In genomic region chr17:2459917-2460271, GRCh38 we compare ENCODE assay signal across 18 cellular contexts. TPM values are rescaled to one million over a fixed set of nuclear protein-coding genes. Genes with fewer than 3 reads are reported as not detected.
DNase-seq lines count a peak whose midpoint lies in the region; ATAC-seq, FAIRE-seq and TF ChIP-seq lines count a peak whose summit lies in the region.
"Had no signal": no experiment of that assay in that cellular context is flagged by ENCODE, and none has a peak within 500 bp of the region (broad histone marks: within the 10 kb centered on the region; RNA-seq: fewer than 3 reads in every experiment).

No MANE protein-coding gene starts in this region.

- H3K36me3 Mint-ChIP-seq in astrocyte (ENCODE audit: low read depth, unreplicated experiment), result peaks cover 11% of the 10 kb centered on the region

- no peak for TF ChIP-seq POLR2A in A549 (IDR thresholded peaks at IDR 0.05; ENCODE audit: low read length)

- no peaks in the 10 kb centered on the region for H3F3A ChIP-seq in MM.1S (ENCODE audit: insufficient read depth, low read length)

- POLR2A ChIA-PET in A549 (lab: Yijun Ruan, JAX), result interaction anchor here (1.0 to 1.9 kb wide), 2 partner anchors 51 to 133 kb away, joined by 3 to 5 read pairs; partner anchors contain the start of gene METTL16

- 64% methylated on average over 3 of the region's 3 CpGs for WGBS in A549 (ENCODE audit: missing lambda C conversion rate)

- TF ChIP-seq RAD21 in A549 (conservative IDR thresholded peaks at IDR 0.05 in 1 of 2, IDR thresholded peaks at IDR 0.05 in 1 of 2), result no peak

- H3K4me3 Mint-ChIP-seq in astrocyte (ENCODE audit: unreplicated experiment), result no peak overlapping the region
- H3K4me3 Mint-ChIP-seq: mesothelial cell of epicardium, neural progenitor cell had no signal

- H3K27me3 Mint-ChIP-seq in astrocyte (ENCODE audit: low read depth, unreplicated experiment), result no peaks in the 10 kb centered on the region

- CTCF ChIA-PET in A549 (lab: Yijun Ruan, JAX), result interaction anchor here (1.0 to 3.0 kb wide), 8 partner anchors 9 to 93 kb away, joined by 3 to 14 read pairs (median 4); no protein-coding TSS in a partner anchor

- H3K27ac ChIP-seq in A549 (peak overlapping the region in 1 of 2 experiments; percentile 61; a peak in 3 of 6 replicates), astrocyte (ENCODE audit: low read depth, low read length) (peak overlapping the region; percentile 59), osteoblast (ENCODE audit: low read depth, low read length) (peak overlapping the region; percentile 35), MM.1S (ENCODE audit: low read length) (no peak overlapping the region)
- H3K27ac ChIP-seq: neural progenitor cell, spleen had no signal

- H4K20me1 ChIP-seq in astrocyte (ENCODE audit: insufficient read depth, low read length) (peaks cover 20% of the 10 kb centered on the region), osteoblast (ENCODE audit: insufficient read depth, low read length) (peaks cover 2% of the 10 kb centered on the region), MM.1S (ENCODE audit: insufficient read depth, low read length) (no peaks in the 10 kb centered on the region)

- H3K36me3 ChIP-seq in astrocyte (ENCODE audit: insufficient read depth, low read length), result peaks cover 5% of the 10 kb centered on the region
- H3K36me3 ChIP-seq in osteoblast (ENCODE audit: insufficient read depth, low read length), result peaks cover 14% of the 10 kb centered on the region
- no peaks in the 10 kb centered on the region for H3K36me3 ChIP-seq in MM.1S (replicated peaks; ENCODE audit: insufficient read depth, low read length)

- H3K27me3 ChIP-seq in astrocyte (ENCODE audit: insufficient read depth, low read length) (no peaks in the 10 kb centered on the region), osteoblast (ENCODE audit: insufficient read depth, low read length) (no peaks in the 10 kb centered on the region), MM.1S (replicated peaks; ENCODE audit: insufficient read depth, low read length) (no peaks in the 10 kb centered on the region)
- H3K27me3 ChIP-seq: colonic mucosa, neural progenitor cell, spleen had no signal

- H3K27ac Mint-ChIP-seq in astrocyte (ENCODE audit: unreplicated experiment), result no peak overlapping the region
- H3K27ac Mint-ChIP-seq: mesothelial cell of epicardium, neural progenitor cell had no signal

- no peaks in the 10 kb centered on the region for H3K9me3 Mint-ChIP-seq in astrocyte (ENCODE audit: unreplicated experiment)
- H3K9me3 Mint-ChIP-seq: mesothelial cell of epicardium, neural progenitor cell had no signal

- no peaks in the 10 kb centered on the region for H3K9me2 ChIP-seq in MM.1S (replicated peaks; ENCODE audit: insufficient read depth, low read length)

- H3K4me2 ChIP-seq in A549 (peak overlapping the region; percentile 27), astrocyte (ENCODE audit: low read length) (no peak overlapping the region), osteoblast (ENCODE audit: insufficient read depth, low read length) (no peak overlapping the region), MM.1S (ENCODE audit: low read depth, low read length) (no peak overlapping the region)
- H3K4me2 ChIP-seq: neural progenitor cell had no signal

- H3K4me3 ChIP-seq in A549, result no peak overlapping the region
- no peak overlapping the region for H3K4me3 ChIP-seq in GM12865 (ENCODE audit: low read depth, low read length)
- H3K4me3 ChIP-seq in astrocyte (ENCODE audit: insufficient read depth, low read depth, low read length), result no peak overlapping the region
- no peak overlapping the region for H3K4me3 ChIP-seq in osteoblast (ENCODE audit: insufficient read depth, low read length)
- no peak overlapping the region for H3K4me3 ChIP-seq in MM.1S (ENCODE audit: low read length)
- H3K4me3 ChIP-seq: colonic mucosa, neural progenitor cell, spleen had no signal

- no peaks in the 10 kb centered on the region for H3K79me2 ChIP-seq in astrocyte (ENCODE audit: insufficient read depth, low read length)
- no peaks in the 10 kb centered on the region for H3K79me2 ChIP-seq in osteoblast (ENCODE audit: insufficient read depth, low read length)
- H3K79me2 ChIP-seq in MM.1S (ENCODE audit: low read length), result peaks cover 3% of the 10 kb centered on the region; the same call in 1 of the 2 replicates

- ATAC-seq in A549 (no peak), GM19455 (IDR thresholded peaks at IDR 0.05; ENCODE audit: unreplicated experiment) (no peak)
- ATAC-seq: left cardiac atrium had no signal

- TF ChIP-seq CTCF in A549 (IDR thresholded peaks at IDR 0.05) (no peak), GM12865 (IDR thresholded peaks at IDR 0.05; ENCODE audit: insufficient read depth, low read depth, low read length, missing control alignments) (no peak), astrocyte (IDR thresholded peaks at IDR 0.05; ENCODE audit: insufficient read depth, low read depth, low read length) (no peak), osteoblast (IDR thresholded peaks at IDR 0.05; ENCODE audit: extremely low read depth, low read depth, low read length) (no peak), MM.1S (IDR thresholded peaks at IDR 0.05; ENCODE audit: low read length) (no peak)

- H3K4me1 Mint-ChIP-seq in astrocyte (ENCODE audit: low read depth, unreplicated experiment), result no peaks in the 10 kb centered on the region
- H3K4me1 Mint-ChIP-seq: mesothelial cell of epicardium, neural progenitor cell had no signal

- FAIRE-seq in A549 (lab: Jason Lieb, UNC) (no peak), astrocyte (lab: Jason Lieb, UNC) (no peak)
- FAIRE-seq: urothelium cell line had no signal

- DNase-seq in A549 (ENCODE audit: low read depth in 1 of 2, low spot score in 1 of 2), result no peak
- DNase-seq in GM12865 (ENCODE audit: low read depth), result peak; percentile 20
- no peak for DNase-seq in astrocyte (ENCODE audit: low read depth)
- DNase-seq in osteoblast (ENCODE audit: insufficient read length, low spot score, missing footprints), result no peak
- DNase-seq in activated effector memory CD4-positive, alpha-beta T cell treated with anti-CD3 and anti-CD28 coated beads, Interleukin-2, amount 50 U/mL, for 16 hours, result no peak
- no peak for DNase-seq in MM.1S
- DNase-seq: activated gamma-delta T cell treated with Interleukin-2 at 50 U/mL for 16 hours, colonic mucosa, KBM-7, left cardiac atrium, NCI-H1930, NCI-H446 treated with DMSO at 0.1 percent for 48 hours, spleen, SW 1271 had no signal

- H3K9me3 ChIP-seq in A549, result no peaks in the 10 kb centered on the region
- H3K9me3 ChIP-seq in astrocyte (ENCODE audit: insufficient read depth, low read depth, low read length), result no peaks in the 10 kb centered on the region
- no peaks in the 10 kb centered on the region for H3K9me3 ChIP-seq in osteoblast (ENCODE audit: low read depth, low read length)
- H3K9me3 ChIP-seq in MM.1S (replicated peaks; ENCODE audit: insufficient read depth, low read length), result no peaks in the 10 kb centered on the region
- H3K9me3 ChIP-seq: colonic mucosa, spleen had no signal

- peaks cover 18% of the 10 kb centered on the region for H3K4me1 ChIP-seq in A549
- peaks cover 14% of the 10 kb centered on the region for H3K4me1 ChIP-seq in astrocyte (ENCODE audit: insufficient read depth, low read length)
- H3K4me1 ChIP-seq in osteoblast (ENCODE audit: insufficient read depth, low read length), result peaks cover 12% of the 10 kb centered on the region
- H3K4me1 ChIP-seq in MM.1S (ENCODE audit: low read length), result no peaks in the 10 kb centered on the region
- H3K4me1 ChIP-seq: colonic mucosa, neural progenitor cell, spleen had no signal

- H2AFZ ChIP-seq in astrocyte (ENCODE audit: low read depth, low read length) (no peak overlapping the region), osteoblast (ENCODE audit: low read length) (no peak overlapping the region), MM.1S (ENCODE audit: low read length) (no peak overlapping the region)
- H2AFZ ChIP-seq: neural progenitor cell had no signal

- TF ChIP-seq EP300 in A549 (IDR thresholded peaks at IDR 0.05), result no peak

- no peak overlapping the region for H3K9ac ChIP-seq in astrocyte (ENCODE audit: low read length)
- no peak overlapping the region for H3K9ac ChIP-seq in MM.1S (ENCODE audit: low read length)
- H3K9ac ChIP-seq: neural progenitor cell had no signal

TF ChIP-seq in A549, 52 proteins besides CTCF, POLR2A, EP300 and RAD21:
- TF ChIP-seq FOXS1 (CRISPR knock-in tag; IDR thresholded peaks at IDR 0.05) (no peak), NR3C1 (IDR thresholded peaks at IDR 0.05) (no peak), HDAC2 (IDR thresholded peaks at IDR 0.05) (no peak), ESRRA (IDR thresholded peaks at IDR 0.05; ENCODE audit: borderline replicate concordance, low read length) (no peak), PBX3 (IDR thresholded peaks at IDR 0.05) (no peak), CEBPB (IDR thresholded peaks at IDR 0.05) (no peak)

RNA-seq across cellular contexts. Expression of gene METTL16, which starts 51.8 kb away (rescaled TPM):
- polyA plus RNA-seq in A549 (2011; rRNA removed) (58.0 and 58.4 TPM in 2 replicates), A549 (2017; fragmentation: RNase III; extraction: RNeasy Plus Mini Kit Qiagen cat#74134 plus additional on column Dnase treatment) (26.4 to 28.3 TPM (median 26.5 TPM) in 3 replicates)
- 17.7 and 20.0 TPM in 2 replicates for polyA plus RNA-seq in A549 (2012; cell fraction: cytosol; rRNA removed)
- 17.3 and 31.4 TPM in 2 replicates for polyA plus RNA-seq in A549 (2012; cell fraction: nucleus; rRNA removed)
- 39.8 and 45.0 TPM in 2 replicates for polyA minus RNA-seq in A549 (2011; rRNA and poly(A)+ RNA removed)
- total RNA-seq in astrocyte (24.9 and 28.4 TPM in 2 replicates), osteoblast (12.4 and 14.8 TPM in 2 replicates)

RNA-seq across cellular contexts. Expression of gene MNT, which starts 59.0 kb away (rescaled TPM):
- polyA plus RNA-seq in A549 (2011; rRNA removed) (4.5 and 5.7 TPM in 2 replicates), A549 (2017; fragmentation: RNase III; extraction: RNeasy Plus Mini Kit Qiagen cat#74134 plus additional on column Dnase treatment) (22.7 to 30.8 TPM (median 25.9 TPM) in 3 replicates)
- 10.5 and 12.2 TPM in 2 replicates for polyA plus RNA-seq in A549 (2012; cell fraction: cytosol; rRNA removed)
- polyA plus RNA-seq in A549 (2012; cell fraction: nucleus; rRNA removed), result 54.0 and 59.8 TPM in 2 replicates
- 3.8 and 4.9 TPM in 2 replicates for polyA minus RNA-seq in A549 (2011; rRNA and poly(A)+ RNA removed)
- total RNA-seq in astrocyte (22.5 and 29.1 TPM in 2 replicates), osteoblast (12.3 and 14.1 TPM in 2 replicates)
